ENCODE assay signal across 12 cellular contexts in genomic region chr10:24762966-24763623, GRCh38. TPM values are rescaled to one million over a fixed set of nuclear protein-coding genes. Genes with fewer than 3 reads are reported as not detected.
DNase-seq lines count a peak whose midpoint lies in the region; ATAC-seq, FAIRE-seq and TF ChIP-seq lines count a peak whose summit lies in the region.
"Had no signal": no experiment of that assay in that cellular context is flagged by ENCODE, and none has a peak within 500 bp of the region (broad histone marks: within the 10 kb centered on the region; RNA-seq: fewer than 3 reads in every experiment).

No MANE protein-coding gene starts in this region.

- H3K27me3 ChIP-seq in HepG2 (ENCODE audit: control insufficient read depth in 1 of 2, insufficient read depth in 2 of 2, low read length in 2 of 2): no peaks in the 10 kb centered on the region
- H3K27me3 ChIP-seq in ascending aorta: no peaks in the 10 kb centered on the region
- H3K27me3 ChIP-seq: adrenal gland had no signal

- peaks cover 6% of the 10 kb centered on the region; the same call in 1 of the 2 replicates for H3K9me3 ChIP-seq in HepG2 (ENCODE audit: low read length)
- H3K9me3 ChIP-seq in ascending aorta: no peaks in the 10 kb centered on the region
- H3K9me3 ChIP-seq: adrenal gland had no signal

- ATAC-seq in HepG2: peak; percentile 99
- ATAC-seq in GM19397 (IDR thresholded peaks at IDR 0.05; ENCODE audit: unreplicated experiment): no peak
- ATAC-seq: naive thymus-derived CD4-positive, alpha-beta T cell had no signal

- H3K79me2 ChIP-seq in HepG2 (ENCODE audit: insufficient read depth, low read length): no peaks in the 10 kb centered on the region

- H3K4me1 ChIP-seq in HepG2 (ENCODE audit: insufficient read depth, low read length) (peaks cover 22% of the 10 kb centered on the region), ascending aorta (peaks cover 0 to 2% of the 10 kb centered on the region in 2 donors)
- H3K4me1 ChIP-seq: adrenal gland had no signal

- no peak for TF ChIP-seq POLR2A in HepG2 (IDR thresholded peaks at IDR 0.05; ENCODE audit: insufficient read depth in 1 of 2, low read depth in 2 of 2, low read length in 2 of 2)

- H3K27me3 Mint-ChIP-seq in chondrocyte (ENCODE audit: low read depth): no peaks in the 10 kb centered on the region
- H3K27me3 Mint-ChIP-seq: activated CD4-positive, alpha-beta T cell treated with anti-CD3 and anti-CD28 coated beads, Interleukin-2, amount 10 ng/mL, durations not matched to agents 24 days and 14 days; naive thymus-derived CD4-positive, alpha-beta T cell had no signal

- intact Hi-C loops in HepG2 (cut with micrococcal nuclease; ENCODE audit: unreplicated experiment): no loop called here
- intact Hi-C loops in ascending aorta (cut with DNase I): no loop called here

- no TSS peak for BruUV-seq in HepG2 (replicated peaks; lab: Mats Ljungman, UMichigan)

- H3K36me3 ChIP-seq in HepG2 (replicated peaks in 1 of 2; ENCODE audit: control insufficient read depth in 1 of 2, insufficient read depth in 2 of 2, low read length in 2 of 2) (no peaks in the 10 kb centered on the region), ascending aorta (no peaks in the 10 kb centered on the region)
- H3K36me3 ChIP-seq: adrenal gland had no signal

- in situ Hi-C loops in HepG2 (cut with HindIII; ENCODE audit: extremely low pct_ligation_motif_present, low pct_unique_long_range_greater_than_20kb): no loop called here

- no peaks in the 10 kb centered on the region for H3K36me3 Mint-ChIP-seq in chondrocyte (ENCODE audit: low read depth)

- FAIRE-seq in HepG2 (lab: Jason Lieb, UNC): peak; percentile 78

- no peaks in the 10 kb centered on the region for H4K20me1 ChIP-seq in HepG2 (ENCODE audit: insufficient read depth, low read length)

- CTCF ChIA-PET in HepG2 (lab: Yijun Ruan, JAX; ENCODE audit: low intra/inter-chr PET ratio, low total read pairs): no interaction called here

- H3K4me3 ChIP-seq in AG10803 (ENCODE audit: low read length): no peak overlapping the region
- H3K4me3 ChIP-seq in HepG2 (replicated peaks in 1 of 3; ENCODE audit: insufficient read depth in 1 of 3, low read depth in 2 of 3, low read length in 3 of 3): peak overlapping the region in 1 of 3 experiments; percentile 8; a peak in 1 of 6 replicates
- H3K4me3 ChIP-seq in ascending aorta: no peak overlapping the region
- H3K4me3 ChIP-seq: adrenal gland had no signal

- TF ChIP-seq EP300 in HepG2 (IDR thresholded peaks at IDR 0.05; ENCODE audit: low read depth in 2 of 2, low read length in 2 of 2): no peak
- no peak for TF ChIP-seq EP300 in HepG2 (CRISPR knock-in tag; IDR thresholded peaks at IDR 0.05; ENCODE audit: borderline replicate concordance)

- H2AFZ ChIP-seq in HepG2 (ENCODE audit: low read length): no peak overlapping the region

- DNase-seq in AG10803 (ENCODE audit: low read depth): peak; percentile 79
- peak; percentile 52 for DNase-seq in HuH-7.5 (ENCODE audit: low spot score)
- DNase-seq in chondrocyte (ENCODE audit: low spot score): no peak
- peak; percentile 64 for DNase-seq in HepG2 (ENCODE audit: low spot score)
- DNase-seq in ascending aorta (ENCODE audit: low spot score in 2 of 2): no peak
- DNase-seq in activated T-cell treated with anti-CD3 and anti-CD28 coated beads, Interleukin-2, amount 50 U/mL, for 48 hours: no peak
- no peak for DNase-seq in NCI-H82 (lab: John Stamatoyannopoulos, UW)
- DNase-seq: activated CD4-positive, alpha-beta T cell treated with anti-CD3 and anti-CD28 coated beads, Interleukin-2, amount 10 ng/mL, durations not matched to agents 24 days and 14 days; adrenal gland; naive thymus-derived CD4-positive, alpha-beta T cell; NCI-H1436 had no signal

- peaks cover 22% of the 10 kb centered on the region for H3K4me1 Mint-ChIP-seq in chondrocyte (ENCODE audit: low read depth)

- TF ChIP-seq CTCF in AG10803 (conservative IDR thresholded peaks at IDR 0.05; ENCODE audit: low read length) (no peak), chondrocyte (IDR thresholded peaks at IDR 0.05) (no peak), HepG2 (CRISPR knock-in tag; IDR thresholded peaks at IDR 0.05) (no peak), ascending aorta (IDR thresholded peaks at IDR 0.05) (no peak)

- H3K4me2 ChIP-seq in HepG2 (ENCODE audit: low read depth, low read length): peak overlapping the region; percentile 52

- no peak for TF ChIP-seq RAD21 in HepG2 (CRISPR knock-in tag; IDR thresholded peaks at IDR 0.05)

- H3K9me3 Mint-ChIP-seq in chondrocyte (ENCODE audit: low read depth): peaks cover 6% of the 10 kb centered on the region

- peak overlapping the region; percentile 30 for H3K27ac Mint-ChIP-seq in chondrocyte (ENCODE audit: unreplicated experiment)
- H3K27ac Mint-ChIP-seq: activated CD4-positive, alpha-beta T cell treated with anti-CD3 and anti-CD28 coated beads, Interleukin-2, amount 10 ng/mL, durations not matched to agents 24 days and 14 days had no signal

- no peak overlapping the region for H3K9ac ChIP-seq in HepG2 (ENCODE audit: insufficient read depth, low read depth, low read length)

- WGBS in HepG2 (ENCODE audit: low lambda C conversion rate): 6% methylated on average over 2 of the region's 2 CpGs

- H3K4me3 Mint-ChIP-seq in chondrocyte (ENCODE audit: unreplicated experiment): no peak overlapping the region
- H3K4me3 Mint-ChIP-seq: activated CD4-positive, alpha-beta T cell treated with anti-CD3 and anti-CD28 coated beads, Interleukin-2, amount 10 ng/mL, durations not matched to agents 24 days and 14 days had no signal

- POLR2A ChIA-PET in HepG2 (lab: Yijun Ruan, JAX): interaction anchor here (0.7 kb wide), 1 partner anchor 118 kb away, joined by 4 read pairs; no protein-coding TSS in a partner anchor

- no peak overlapping the region for H3K27ac ChIP-seq in HepG2 (ENCODE audit: extremely low read length, insufficient read depth, low read length)
- H3K27ac ChIP-seq in ascending aorta: no peak overlapping the region
- H3K27ac ChIP-seq: adrenal gland had no signal

TF ChIP-seq in HepG2, 621 proteins besides CTCF, POLR2A, EP300 and RAD21 (continues in another document):
- no peak for TF ChIP-seq ZFP41 (CRISPR knock-in tag; IDR thresholded peaks at IDR 0.05; ENCODE audit: borderline replicate concordance)
- TF ChIP-seq PAXIP1 (CRISPR knock-in tag; conservative IDR thresholded peaks at IDR 0.05): 0 out of 2 replicates have a peak, but pooled peaks have one; percentile 31
- TF ChIP-seq MAFK (conservative IDR thresholded peaks at IDR 0.05 in 1 of 2, IDR thresholded peaks at IDR 0.05 in 1 of 2; ENCODE audit: low read length in 2 of 2): peak in 1 of 2 experiments; percentile 54; a peak in 2 of 4 replicates
- no peak for TF ChIP-seq NR2F6 (IDR thresholded peaks at IDR 0.05)
- 0 out of 2 replicates have a peak, but pooled peaks have one; percentile 27 for TF ChIP-seq NR2F6 (CRISPR knock-in tag; IDR thresholded peaks at IDR 0.05)
- TF ChIP-seq TEAD3 (CRISPR knock-in tag; optimal IDR thresholded peaks at IDR 0.05; ENCODE audit: borderline replicate concordance): peak; percentile 100

RNA-seq across cellular contexts. Expression of gene ARHGAP21, which starts 39.4 kb away (rescaled TPM):
- total RNA-seq in chondrocyte (97.7 to 162 TPM (median 108 TPM) in 3 replicates), HepG2 (2016; rRNA removed; fragmentation: Illumina TruSeq; extraction: Trizol) (26.6 and 28.0 TPM in 2 replicates), ascending aorta (27.5 TPM)
- total RNA-seq in HepG2 (2016; cell fraction: cytosol; rRNA removed; fragmentation: Illumina TruSeq; extraction: Trizol; ENCODE audit: low read depth): 3.9 and 7.5 TPM in 2 replicates
- 23.3 and 24.8 TPM in 2 replicates for total RNA-seq in HepG2 (2016; cell fraction: insoluble cytoplasmic fraction; rRNA removed; fragmentation: Illumina TruSeq; extraction: Trizol)
- total RNA-seq in HepG2 (2016; cell fraction: membrane; rRNA removed; fragmentation: Illumina TruSeq; extraction: Trizol): 13.0 and 13.2 TPM in 2 replicates
- total RNA-seq in HepG2 (2016; cell fraction: nucleus; rRNA removed; fragmentation: Illumina TruSeq; extraction: Trizol): 47.1 and 48.2 TPM in 2 replicates
- 23.9 and 24.9 TPM in 2 replicates for polyA plus RNA-seq in HepG2 (2011; rRNA removed)
- 9.3 and 14.8 TPM in 2 replicates for polyA plus RNA-seq in HepG2 (2011; cell fraction: cytosol; rRNA removed)
- polyA plus RNA-seq in HepG2 (2011; cell fraction: nucleus; rRNA removed): 38.8 and 40.9 TPM in 2 replicates
- 12.7 and 19.2 TPM in 2 replicates for polyA plus RNA-seq in HepG2 (2012)
- polyA plus RNA-seq in HepG2 (2016; cell fraction: cytosol; fragmentation: Illumina TruSeq; extraction: Trizol; ENCODE audit: low read depth): 0.80 and 1.5 TPM in 2 replicates
- polyA plus RNA-seq in HepG2 (2016; cell fraction: insoluble cytoplasmic fraction; fragmentation: Illumina TruSeq; extraction: Trizol; ENCODE audit: low read depth): 19.5 and 21.4 TPM in 2 replicates
- 3.2 and 4.5 TPM in 2 replicates for polyA plus RNA-seq in HepG2 (2016; cell fraction: membrane; fragmentation: Illumina TruSeq; extraction: Trizol; ENCODE audit: low read depth)
- polyA plus RNA-seq in HepG2 (2016; cell fraction: nucleus; fragmentation: Illumina TruSeq; extraction: Trizol; ENCODE audit: insufficient read depth, low read depth): 39.1 and 41.8 TPM in 2 replicates
- polyA minus RNA-seq in HepG2 (2011; rRNA and poly(A)+ RNA removed; ENCODE audit: low replicate concordance): 40.5 and 94.5 TPM in 2 replicates
- polyA minus RNA-seq in HepG2 (2011; cell fraction: cytosol; rRNA and poly(A)+ RNA removed): 24.5 and 27.5 TPM in 2 replicates
- 101 and 142 TPM in 2 replicates for polyA minus RNA-seq in HepG2 (2011; cell fraction: nucleus; rRNA and poly(A)+ RNA removed)

Comparison
In these comparisons a context has a peak if more than half of its experiments do, and no peak if none do; other contexts are left out.
1. DNase-seq: peak in AG10803 (single experiment), HuH-7.5 (single experiment) and HepG2 (single experiment); none in chondrocyte (single experiment), ascending aorta (0 of 2), activated T-cell treated with anti-CD3 and anti-CD28 coated beads, Interleukin-2, amount 50 U/mL, for 48 hours (0 of 2) and NCI-H82 (single experiment).